20 cellular contexts compared by ENCODE assay signal in the genomic region with DNA sequence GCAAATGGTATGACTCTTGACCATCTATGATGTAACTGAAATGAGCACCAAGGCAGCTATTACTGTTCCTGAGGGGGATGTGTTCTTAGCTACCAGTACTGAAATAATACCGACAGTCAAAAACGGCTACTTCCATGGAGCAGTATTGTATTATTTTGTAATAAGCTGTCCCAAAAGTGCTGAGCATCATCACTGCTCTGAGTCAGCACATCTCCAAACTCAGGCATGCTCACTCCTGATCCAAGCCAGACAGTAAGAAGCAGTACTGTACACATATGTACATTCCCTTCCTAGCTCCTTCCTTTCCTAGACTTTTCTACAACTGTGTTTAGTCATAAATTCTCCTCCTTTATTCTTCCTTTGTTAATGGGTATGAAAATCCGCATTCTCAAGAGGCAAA. TPM values are rescaled to one million over a fixed set of nuclear protein-coding genes. Genes with fewer than 3 reads are reported as not detected.
DNase-seq lines count a peak whose midpoint lies in the region; ATAC-seq and TF ChIP-seq lines count a peak whose summit lies in the region.
"Had no signal": no experiment of that assay in that cellular context is flagged by ENCODE, and none has a peak within 500 bp of the region (broad histone marks: within the 10 kb centered on the region; RNA-seq: fewer than 3 reads in every experiment).

No MANE protein-coding gene starts in this region.

- peak; percentile 43 to 54 for ATAC-seq in left cardiac atrium
- no peak for ATAC-seq in left ventricle myocardium superior
- peak; percentile 42 for ATAC-seq in upper lobe of right lung
- ATAC-seq: HepG2, PC-3 had no signal

- peaks cover 0 to 2% (median 0%) of the 10 kb centered on the region in 3 donors for H3K27me3 Mint-ChIP-seq in immature natural killer cell (ENCODE audit: low read depth in 3 of 3)
- H3K27me3 Mint-ChIP-seq: activated CD4-positive, alpha-beta T cell treated with anti-CD3 and anti-CD28 coated beads, Interleukin-2, amount 10 ng/mL, durations not matched to agents 7 days and 5 days; type B pancreatic cell had no signal

- H3K36me3 Mint-ChIP-seq in immature natural killer cell: peaks cover 0 to under 1% (median under 1%) of the 10 kb centered on the region in 3 donors
- H3K36me3 Mint-ChIP-seq: type B pancreatic cell had no signal

- TF ChIP-seq CTCF in brain microvascular endothelial cell (IDR thresholded peaks at IDR 0.05; ENCODE audit: low read depth, low read length, missing control alignments) (no peak), upper lobe of right lung (IDR thresholded peaks at IDR 0.05) (no peak), testis (IDR thresholded peaks at IDR 0.05) (no peak)

- no peaks in the 10 kb centered on the region for H3K9me3 ChIP-seq in upper lobe of right lung
- no peaks in the 10 kb centered on the region for H3K9me3 ChIP-seq in testis
- H3K9me3 ChIP-seq: ovary had no signal

- H3K27me3 ChIP-seq in brain microvascular endothelial cell (replicated peaks) (no peaks in the 10 kb centered on the region), upper lobe of right lung (no peaks in the 10 kb centered on the region), testis (no peaks in the 10 kb centered on the region)
- H3K27me3 ChIP-seq: ovary had no signal

- no peak overlapping the region for H3K27ac ChIP-seq in brain microvascular endothelial cell
- H3K27ac ChIP-seq in upper lobe of right lung: no peak overlapping the region
- H3K27ac ChIP-seq in testis: no peak overlapping the region
- H3K27ac ChIP-seq: ovary had no signal

- WGBS in testis, 2 donors: 81 to 87% methylated on average over 3 of the region's 3 CpGs

- peak overlapping the region; percentile 69 to 90 (median 86) for H3K27ac Mint-ChIP-seq in immature natural killer cell
- H3K27ac Mint-ChIP-seq: activated CD4-positive, alpha-beta T cell treated with anti-CD3 and anti-CD28 coated beads, Interleukin-2, amount 10 ng/mL, durations not matched to agents 7 days and 5 days; type B pancreatic cell had no signal

- H3K4me3 Mint-ChIP-seq in immature natural killer cell: peak overlapping the region in 1 of 5 donors; percentile 6
- H3K4me3 Mint-ChIP-seq: activated CD4-positive, alpha-beta T cell treated with anti-CD3 and anti-CD28 coated beads, Interleukin-2, amount 10 ng/mL, durations not matched to agents 7 days and 5 days; type B pancreatic cell had no signal

- in situ Hi-C loops in brain microvascular endothelial cell (cut with HindIII; ENCODE audit: low pct_ligation_motif_present, low sequenced_read_pairs): no loop called here

- H3K36me3 ChIP-seq in brain microvascular endothelial cell (replicated peaks) (no peaks in the 10 kb centered on the region), upper lobe of right lung (no peaks in the 10 kb centered on the region), testis (ENCODE audit: low read depth, missing control alignments) (no peaks in the 10 kb centered on the region)
- H3K36me3 ChIP-seq: ovary had no signal

- DNase-seq in left cardiac atrium (no peak), left ventricle myocardium superior (no peak), brain microvascular endothelial cell (peak; percentile 35), immature natural killer cell (no peak), upper lobe of right lung (no peak), testis (no peak), foreskin melanocyte (no peak)
- DNase-seq in activated CD4-positive, CD25-positive, alpha-beta regulatory T cell (lab: John Stamatoyannopoulos, UW): no peak
- DNase-seq: activated CD4-positive, alpha-beta T cell treated with anti-CD3 and anti-CD28 coated beads, Interleukin-2, amount 10 ng/mL, durations not matched to agents 7 days and 5 days; activated effector memory CD4-positive, alpha-beta T cell treated with anti-CD3 and anti-CD28 coated beads, Interleukin-2, amount 50 U/mL, for 16 hours; DMS53; NCI-H1417 treated with DMSO at 0.1 percent for 48 hours; ovary; PC-3; T-helper 2 cell had no signal

- H3K4me1 ChIP-seq in upper lobe of right lung (peaks cover 7% of the 10 kb centered on the region), testis (no peaks in the 10 kb centered on the region)

- no peaks in the 10 kb centered on the region for H3K9me3 Mint-ChIP-seq in immature natural killer cell
- H3K9me3 Mint-ChIP-seq: activated CD4-positive, alpha-beta T cell treated with anti-CD3 and anti-CD28 coated beads, Interleukin-2, amount 10 ng/mL, durations not matched to agents 7 days and 5 days; type B pancreatic cell had no signal

- no peak overlapping the region for H3K4me3 ChIP-seq in brain microvascular endothelial cell (ENCODE audit: low read depth, low read length)
- H3K4me3 ChIP-seq in upper lobe of right lung: no peak overlapping the region
- no peak overlapping the region for H3K4me3 ChIP-seq in testis
- H3K4me3 ChIP-seq: ovary had no signal

- intact Hi-C loops in left cardiac atrium (cut with DNase I) (loop anchor here in 1 of 2 donors (5.0 to 10.0 kb wide), 2 partner anchors 49 to 141 kb away; partner anchors contain the start of gene ARG2), left ventricle myocardium superior (cut with micrococcal nuclease) (loop anchor here (5.0 kb wide), 1 partner anchor 49 kb away; the partner anchor contains the start of gene ARG2), upper lobe of right lung (cut with DNase I) (no loop called here), testis (cut with DNase I; ENCODE audit: low total_unique reads) (no loop called here)

- peaks cover 69 to 73% of the 10 kb centered on the region in 2 donors for H3K4me1 Mint-ChIP-seq in immature natural killer cell

- no peak for TF ChIP-seq POLR2A in testis (IDR thresholded peaks at IDR 0.05)

RNA-seq across cellular contexts. Expression of gene VTI1B, which starts 8.5 kb away (rescaled TPM):
- total RNA-seq in left cardiac atrium (100 to 1,000 TPM; 122 to 139 TPM), left ventricle myocardium superior (133 TPM), upper lobe of right lung (122 TPM), testis (10 to 100 TPM; 65.0 to 72.7 TPM)
- polyA plus RNA-seq in immature natural killer cell (100 to 1,000 TPM in 2 of 3 donors, 10 to 100 TPM in 1; 75.0 to 118 (median 104) TPM), testis (ENCODE audit: insufficient read depth, low read depth, low replicate concordance) (143 TPM)

RNA-seq across cellular contexts. Expression of gene RDH11, which starts 29.7 kb away (rescaled TPM):
- total RNA-seq in left cardiac atrium (10 to 100 TPM; 18.3 to 20.8 TPM), left ventricle myocardium superior (12.5 TPM), upper lobe of right lung (58.4 TPM), testis (10 to 100 TPM; 82.4 to 87.5 TPM)
- polyA plus RNA-seq in immature natural killer cell (100 to 1,000 TPM in 1 of 3 donors, 10 to 100 TPM in 2; 62.7 to 113 (median 76.1) TPM), testis (ENCODE audit: insufficient read depth, low read depth, low replicate concordance) (63.2 TPM)

RNA-seq across cellular contexts. Expression of gene RDH12, which starts 35.8 kb away (rescaled TPM):
- total RNA-seq in left cardiac atrium: not detected
- total RNA-seq in left ventricle myocardium superior: not detected
- under 1 TPM in 1 of 3 donors, not detected in 2; 0.17 TPM for polyA plus RNA-seq in immature natural killer cell
- 0.20 TPM for total RNA-seq in upper lobe of right lung
- under 1 TPM; 0.37 to 0.63 TPM for total RNA-seq in testis
- polyA plus RNA-seq in testis (ENCODE audit: insufficient read depth, low read depth, low replicate concordance): 0.40 TPM
- total RNA-seq: activated CD4-positive, alpha-beta T cell treated with anti-CD3 and anti-CD28 coated beads, Interleukin-2, amount 10 ng/mL, durations not matched to agents 7 days and 5 days; cardiac septum; mesenteric fat pad; NCI-H460; PC-3 had no signal

RNA-seq across cellular contexts. Expression of gene ARG2, which starts 46.2 kb away (rescaled TPM):
- total RNA-seq in left cardiac atrium (1 to 10 TPM in 1 of 2 donors, under 1 TPM in 1; 0.38 to 1.2 TPM), left ventricle myocardium superior (0.99 TPM), upper lobe of right lung (2.0 TPM), testis (1 to 10 TPM; 3.8 to 5.1 TPM)
- polyA plus RNA-seq in immature natural killer cell (1 to 10 TPM in 2 of 3 donors, under 1 TPM in 1; 0.41 to 2.0 (median 1.8) TPM), testis (ENCODE audit: insufficient read depth, low read depth, low replicate concordance) (5.3 TPM)
